8 cellular contexts compared by ENCODE assay signal in the genomic region with DNA sequence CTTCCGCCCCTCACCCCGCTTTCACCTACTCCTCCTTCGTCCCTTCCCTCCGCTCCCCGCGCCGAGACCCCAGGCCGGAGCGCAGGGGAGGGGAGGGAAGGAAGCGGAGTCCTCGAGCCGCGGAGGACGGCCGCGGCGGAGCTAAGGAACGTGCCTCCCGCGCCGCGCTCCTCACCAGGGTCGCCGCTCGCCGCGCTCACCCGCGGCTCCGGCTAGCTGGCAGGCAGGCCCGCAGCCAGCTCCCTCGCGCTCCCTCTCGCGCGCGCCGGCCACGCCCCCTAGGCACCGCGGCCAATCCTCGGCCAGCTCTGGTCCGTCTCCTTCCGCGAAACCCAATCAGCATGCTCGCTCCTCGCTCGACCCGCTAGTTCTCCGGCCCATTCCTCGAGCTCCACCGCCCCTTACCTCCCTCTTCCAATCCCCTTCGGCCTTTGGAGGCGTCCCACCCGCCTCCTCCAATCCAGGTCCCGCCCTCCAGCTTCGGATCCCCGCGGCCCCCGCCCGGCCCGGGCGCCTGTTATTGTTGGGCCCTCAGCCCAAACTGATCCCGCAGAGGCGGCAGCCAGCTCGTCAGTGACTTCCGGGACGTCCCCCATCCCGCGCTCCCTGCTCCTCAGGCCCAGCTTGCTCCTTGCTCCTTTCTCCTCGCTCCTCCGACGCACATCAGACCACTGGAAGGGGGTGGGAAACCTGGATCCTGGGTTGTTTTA. TPM values are rescaled to one million over a fixed set of nuclear protein-coding genes. Genes with fewer than 3 reads are reported as not detected.
DNase-seq lines count a peak whose midpoint lies in the region; ATAC-seq and TF ChIP-seq lines count a peak whose summit lies in the region.

A gene with protein sequence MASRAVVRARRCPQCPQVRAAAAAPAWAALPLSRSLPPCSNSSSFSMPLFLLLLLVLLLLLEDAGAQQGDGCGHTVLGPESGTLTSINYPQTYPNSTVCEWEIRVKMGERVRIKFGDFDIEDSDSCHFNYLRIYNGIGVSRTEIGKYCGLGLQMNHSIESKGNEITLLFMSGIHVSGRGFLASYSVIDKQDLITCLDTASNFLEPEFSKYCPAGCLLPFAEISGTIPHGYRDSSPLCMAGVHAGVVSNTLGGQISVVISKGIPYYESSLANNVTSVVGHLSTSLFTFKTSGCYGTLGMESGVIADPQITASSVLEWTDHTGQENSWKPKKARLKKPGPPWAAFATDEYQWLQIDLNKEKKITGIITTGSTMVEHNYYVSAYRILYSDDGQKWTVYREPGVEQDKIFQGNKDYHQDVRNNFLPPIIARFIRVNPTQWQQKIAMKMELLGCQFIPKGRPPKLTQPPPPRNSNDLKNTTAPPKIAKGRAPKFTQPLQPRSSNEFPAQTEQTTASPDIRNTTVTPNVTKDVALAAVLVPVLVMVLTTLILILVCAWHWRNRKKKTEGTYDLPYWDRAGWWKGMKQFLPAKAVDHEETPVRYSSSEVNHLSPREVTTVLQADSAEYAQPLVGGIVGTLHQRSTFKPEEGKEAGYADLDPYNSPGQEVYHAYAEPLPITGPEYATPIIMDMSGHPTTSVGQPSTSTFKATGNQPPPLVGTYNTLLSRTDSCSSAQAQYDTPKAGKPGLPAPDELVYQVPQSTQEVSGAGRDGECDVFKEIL (minus strand): TSS at position 231 of the 710 bp plus-strand sequence. CDS start 369 bp downstream, outside the sequence.

- H3K27me3 ChIP-seq in duodenal mucosa (ENCODE audit: control insufficient read depth in 1 of 2, insufficient read depth in 2 of 2, low read length in 2 of 2) (peaks cover 0 to 3% of the 10 kb centered on the region in 2 donors), liver (ENCODE audit: control insufficient read depth in 4 of 4, insufficient read depth in 4 of 4, low read length in 3 of 4) (no peaks in the 10 kb centered on the region)

- peaks cover 0 to 6% of the 10 kb centered on the region in 2 donors for H3K4me1 ChIP-seq in duodenal mucosa (ENCODE audit: control insufficient read depth in 1 of 2, insufficient read depth in 2 of 2, low read length in 2 of 2)
- H3K4me1 ChIP-seq in liver (ENCODE audit: control insufficient read depth in 4 of 4, insufficient read depth in 4 of 4, low read length in 3 of 4), result peaks cover 5 to 19% (median 9%) of the 10 kb centered on the region in 4 donors

- intact Hi-C loops in activated CD8-positive, alpha-beta T cell treated with anti-CD3 and anti-CD28 coated beads for 36 hours (cut with micrococcal nuclease), result no loop called here

- H3K36me3 Mint-ChIP-seq in activated CD8-positive, alpha-beta T cell treated with anti-CD3 and anti-CD28 coated beads for 36 hours (ENCODE audit: low read depth), result no peaks in the 10 kb centered on the region

- H3K4me3 ChIP-seq in duodenal mucosa (ENCODE audit: low read depth in 1 of 2, low read length in 2 of 2) (peak within 1 kb of the TSS; percentile 84 to 86), liver (ENCODE audit: low read depth in 1 of 3, low read length in 3 of 3) (peak within 1 kb of the TSS; percentile 80 to 97 (median 88))

- no peak for TF ChIP-seq CTCF in activated CD8-positive, alpha-beta T cell treated with anti-CD3 and anti-CD28 coated beads for 36 hours (IDR thresholded peaks at IDR 0.05)
- TF ChIP-seq CTCF in liver (IDR thresholded peaks at IDR 0.05; ENCODE audit: low read depth, low read length, missing input control), result no peak

- H3K27ac ChIP-seq in duodenal mucosa (ENCODE audit: low read depth, low read length) (peak within 1 kb of the TSS; percentile 55), liver (ENCODE audit: low read depth in 1 of 2, low read length in 2 of 2) (peak within 1 kb of the TSS; percentile 87 to 90)

- WGBS in liver, result under 1% methylated on average over 73 of the region's 73 CpGs

- H3K4me3 Mint-ChIP-seq in activated CD8-positive, alpha-beta T cell treated with anti-CD3 and anti-CD28 coated beads for 36 hours, result peak within 1 kb of the TSS; percentile 84

- H3K9me3 ChIP-seq in duodenal mucosa (ENCODE audit: control insufficient read depth in 1 of 2, low read length in 2 of 2) (no peaks in the 10 kb centered on the region), liver (ENCODE audit: control insufficient read depth in 4 of 4, low read length in 3 of 4) (no peaks in the 10 kb centered on the region)

- peak within 1 kb of the TSS; percentile 75 for H3K27ac Mint-ChIP-seq in activated CD8-positive, alpha-beta T cell treated with anti-CD3 and anti-CD28 coated beads for 36 hours

- peaks cover 18% of the 10 kb centered on the region for H3K27me3 Mint-ChIP-seq in activated CD8-positive, alpha-beta T cell treated with anti-CD3 and anti-CD28 coated beads for 36 hours

- no peaks in the 10 kb centered on the region for H3K36me3 ChIP-seq in duodenal mucosa (ENCODE audit: control insufficient read depth in 1 of 2, insufficient read depth in 2 of 2, low read length in 2 of 2)
- H3K36me3 ChIP-seq in liver (ENCODE audit: control insufficient read depth in 4 of 4, insufficient read depth in 3 of 4, low read depth in 1 of 4, low read length in 3 of 4), result no peaks in the 10 kb centered on the region

- CTCF ChIA-PET in activated CD8-positive, alpha-beta T cell treated with anti-CD3 and anti-CD28 coated beads for 36 hours (lab: Charles Lee), result interaction anchor here (0.7 to 1.5 kb wide), 5 partner anchors 9 to 308 kb away, joined by 3 to 4 read pairs (median 3); a partner anchor contains a TSS

- H3K4me1 Mint-ChIP-seq in activated CD8-positive, alpha-beta T cell treated with anti-CD3 and anti-CD28 coated beads for 36 hours (ENCODE audit: low read depth), result peaks cover 11% of the 10 kb centered on the region

- H3K9me3 Mint-ChIP-seq in activated CD8-positive, alpha-beta T cell treated with anti-CD3 and anti-CD28 coated beads for 36 hours, result no peaks in the 10 kb centered on the region

- peak within 1 kb of the TSS; percentile 57 to 64 for H3K9ac ChIP-seq in duodenal mucosa (ENCODE audit: low read depth in 1 of 2, low read length in 2 of 2)
- H3K9ac ChIP-seq in liver (ENCODE audit: low read depth in 1 of 2, low read length in 2 of 2), result peak within 1 kb of the TSS; percentile 70 to 76

- POLR2A ChIA-PET in activated CD8-positive, alpha-beta T cell treated with anti-CD3 and anti-CD28 coated beads for 36 hours (lab: Charles Lee), result interaction anchor here (0.8 kb wide), 1 partner anchor 74 kb away, joined by 4 read pairs; no protein-coding TSS in a partner anchor

- peak; percentile 20 to 33 for TF ChIP-seq RAD21 in liver (IDR thresholded peaks at IDR 0.05)

- ATAC-seq in GM19372 (IDR thresholded peaks at IDR 0.05; ENCODE audit: low read depth, unreplicated experiment) (peak; percentile 97), HG03521 (IDR thresholded peaks at IDR 0.05; ENCODE audit: unreplicated experiment) (peak; percentile 98)
- peak; percentile 99 for ATAC-seq in activated CD8-positive, alpha-beta T cell treated with anti-CD3 and anti-CD28 coated beads for 36 hours

- DNase-seq in C1 segment of cervical spinal cord (lab: John Stamatoyannopoulos, UW), result peak; percentile 83 to 99 (median 98)
- DNase-seq in NCI-H69 (lab: John Stamatoyannopoulos, UW), result peak; percentile 79
- peak; percentile 94 for DNase-seq in activated CD8-positive, alpha-beta T cell treated with anti-CD3 and anti-CD28 coated beads for 36 hours
- DNase-seq in stimulated activated CD4-positive, alpha-beta T cell treated with anti-CD3 and anti-CD28 coated beads, Interleukin-4, amount 100 ng/mL, for 1 hour, result peak; percentile 92

TF ChIP-seq in liver, 16 proteins besides CTCF, POLR2A, EP300 and RAD21 (continues in another document):
- TF ChIP-seq NR2F2 (IDR thresholded peaks at IDR 0.05), result no peak
- peak in 1 of 2 donors; percentile 23 for TF ChIP-seq EGR1 (IDR thresholded peaks at IDR 0.05; ENCODE audit: low read depth in 2 of 2)
- TF ChIP-seq FOXA1 (IDR thresholded peaks at IDR 0.05), result peak; percentile 5
- TF ChIP-seq RXRA (IDR thresholded peaks at IDR 0.05), result peak in 1 of 2 donors; percentile 28
- TF ChIP-seq, protein P1, sequence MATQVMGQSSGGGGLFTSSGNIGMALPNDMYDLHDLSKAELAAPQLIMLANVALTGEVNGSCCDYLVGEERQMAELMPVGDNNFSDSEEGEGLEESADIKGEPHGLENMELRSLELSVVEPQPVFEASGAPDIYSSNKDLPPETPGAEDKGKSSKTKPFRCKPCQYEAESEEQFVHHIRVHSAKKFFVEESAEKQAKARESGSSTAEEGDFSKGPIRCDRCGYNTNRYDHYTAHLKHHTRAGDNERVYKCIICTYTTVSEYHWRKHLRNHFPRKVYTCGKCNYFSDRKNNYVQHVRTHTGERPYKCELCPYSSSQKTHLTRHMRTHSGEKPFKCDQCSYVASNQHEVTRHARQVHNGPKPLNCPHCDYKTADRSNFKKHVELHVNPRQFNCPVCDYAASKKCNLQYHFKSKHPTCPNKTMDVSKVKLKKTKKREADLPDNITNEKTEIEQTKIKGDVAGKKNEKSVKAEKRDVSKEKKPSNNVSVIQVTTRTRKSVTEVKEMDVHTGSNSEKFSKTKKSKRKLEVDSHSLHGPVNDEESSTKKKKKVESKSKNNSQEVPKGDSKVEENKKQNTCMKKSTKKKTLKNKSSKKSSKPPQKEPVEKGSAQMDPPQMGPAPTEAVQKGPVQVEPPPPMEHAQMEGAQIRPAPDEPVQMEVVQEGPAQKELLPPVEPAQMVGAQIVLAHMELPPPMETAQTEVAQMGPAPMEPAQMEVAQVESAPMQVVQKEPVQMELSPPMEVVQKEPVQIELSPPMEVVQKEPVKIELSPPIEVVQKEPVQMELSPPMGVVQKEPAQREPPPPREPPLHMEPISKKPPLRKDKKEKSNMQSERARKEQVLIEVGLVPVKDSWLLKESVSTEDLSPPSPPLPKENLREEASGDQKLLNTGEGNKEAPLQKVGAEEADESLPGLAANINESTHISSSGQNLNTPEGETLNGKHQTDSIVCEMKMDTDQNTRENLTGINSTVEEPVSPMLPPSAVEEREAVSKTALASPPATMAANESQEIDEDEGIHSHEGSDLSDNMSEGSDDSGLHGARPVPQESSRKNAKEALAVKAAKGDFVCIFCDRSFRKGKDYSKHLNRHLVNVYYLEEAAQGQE (IDR thresholded peaks at IDR 0.05), result peak; percentile 75
- TF ChIP-seq, protein P2, sequence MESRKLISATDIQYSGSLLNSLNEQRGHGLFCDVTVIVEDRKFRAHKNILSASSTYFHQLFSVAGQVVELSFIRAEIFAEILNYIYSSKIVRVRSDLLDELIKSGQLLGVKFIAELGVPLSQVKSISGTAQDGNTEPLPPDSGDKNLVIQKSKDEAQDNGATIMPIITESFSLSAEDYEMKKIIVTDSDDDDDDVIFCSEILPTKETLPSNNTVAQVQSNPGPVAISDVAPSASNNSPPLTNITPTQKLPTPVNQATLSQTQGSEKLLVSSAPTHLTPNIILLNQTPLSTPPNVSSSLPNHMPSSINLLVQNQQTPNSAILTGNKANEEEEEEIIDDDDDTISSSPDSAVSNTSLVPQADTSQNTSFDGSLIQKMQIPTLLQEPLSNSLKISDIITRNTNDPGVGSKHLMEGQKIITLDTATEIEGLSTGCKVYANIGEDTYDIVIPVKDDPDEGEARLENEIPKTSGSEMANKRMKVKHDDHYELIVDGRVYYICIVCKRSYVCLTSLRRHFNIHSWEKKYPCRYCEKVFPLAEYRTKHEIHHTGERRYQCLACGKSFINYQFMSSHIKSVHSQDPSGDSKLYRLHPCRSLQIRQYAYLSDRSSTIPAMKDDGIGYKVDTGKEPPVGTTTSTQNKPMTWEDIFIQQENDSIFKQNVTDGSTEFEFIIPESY (IDR thresholded peaks at IDR 0.05), result no peak

RNA-seq across cellular contexts. Expression of the gene that starts here (rescaled TPM):
- total RNA-seq in activated CD8-positive, alpha-beta T cell treated with anti-CD3 and anti-CD28 coated beads for 36 hours, result 1 to 10 TPM; 1.4 to 2.5 TPM
- total RNA-seq in liver, result 10 to 100 TPM; 12.7 to 14.7 TPM
- 1 to 10 TPM; 4.7 to 5.5 TPM for polyA plus RNA-seq in liver

Comparison
In these comparisons a context has a peak if more than half of its experiments do, and no peak if none do; other contexts are left out.
1. Peak in every context shown above with its lines: DNase-seq, ATAC-seq, H3K4me3 ChIP-seq and H3K27ac ChIP-seq.